In genomic region chr2:85542777-85543176, GRCh38 we compare ENCODE assay signal across 10 cellular contexts. TPM values are rescaled to one million over a fixed set of nuclear protein-coding genes. Genes with fewer than 3 reads are reported as not detected.
DNase-seq lines count a peak whose midpoint lies in the region; ATAC-seq, FAIRE-seq and TF ChIP-seq lines count a peak whose summit lies in the region.
"Had no signal": no experiment of that assay in that cellular context is flagged by ENCODE, and none has a peak within 500 bp of the region (broad histone marks: within the 10 kb centered on the region; RNA-seq: fewer than 3 reads in every experiment).

No MANE protein-coding gene starts in this region.

- peak overlapping the region; percentile 100 for H3K9ac ChIP-seq in Loucy (ENCODE audit: low read depth, low read length, poor library complexity, severe bottlenecking)
- no peak overlapping the region for H3K9ac ChIP-seq in mesendoderm (ENCODE audit: low read length)

- intact Hi-C loops in CD4-positive, alpha-beta memory T cell (cut with micrococcal nuclease) = no loop called here
- intact Hi-C loops in pancreas (cut with DNase I) = no loop called here

- DNase-seq in CD4-positive, alpha-beta memory T cell = no peak
- DNase-seq in caudate nucleus (lab: John Stamatoyannopoulos, UW) = no peak
- no peak for DNase-seq in pancreas
- DNase-seq in HTR-8/SVneo (ENCODE audit: insufficient read length, low spot score) = no peak
- no peak for DNase-seq in DMS79 (lab: John Stamatoyannopoulos, UW)
- DNase-seq in mesendoderm = no peak
- DNase-seq: cortex of kidney, SJCRH30 had no signal

- no peak overlapping the region for H2BK5ac ChIP-seq in mesendoderm (ENCODE audit: low read length)

- H2AFZ ChIP-seq in Loucy (ENCODE audit: low read length) = no peak overlapping the region

- TF ChIP-seq CTCF in Loucy (conservative IDR thresholded peaks at IDR 0.05; ENCODE audit: low read length) (no peak), pancreas (IDR thresholded peaks at IDR 0.05) (no peak)

- H2AK5ac ChIP-seq in mesendoderm (ENCODE audit: low read length) = no peak overlapping the region

- H3F3A ChIP-seq in Loucy (ENCODE audit: low read depth) = peaks cover 23% of the 10 kb centered on the region

- CTCF ChIA-PET in CD4-positive, alpha-beta memory T cell (lab: Charles Lee; ENCODE audit: partially characterized antibody) = interaction anchor here (1.0 to 12.4 kb wide), 3 partner anchors 10 to 123 kb away, joined by 3 to 144 read pairs (median 71); partner anchors contain the start of gene SH2D6

- no peak overlapping the region for H2BK120ac ChIP-seq in mesendoderm (ENCODE audit: low read depth, low read length)

- peaks cover 65% of the 10 kb centered on the region for H3K79me2 ChIP-seq in Loucy (ENCODE audit: insufficient read depth, low read length)
- peaks cover 35% of the 10 kb centered on the region for H3K79me2 ChIP-seq in mesendoderm (ENCODE audit: control insufficient read depth, insufficient read depth, low read length)

- H3K23ac ChIP-seq in mesendoderm (ENCODE audit: low read length) = no peak overlapping the region

- H3K9me3 Mint-ChIP-seq in CD4-positive, alpha-beta memory T cell = peaks cover 0 to 3% (median 0%) of the 10 kb centered on the region in 8 donors

- H4K20me1 ChIP-seq in Loucy (ENCODE audit: insufficient read depth, low read length, poor library complexity, severe bottlenecking) = peaks cover 75% of the 10 kb centered on the region

- no peak overlapping the region for H4K8ac ChIP-seq in mesendoderm (ENCODE audit: low read depth, low read length)

- no peaks in the 10 kb centered on the region for H3K27me3 ChIP-seq in CD4-positive, alpha-beta memory T cell (ENCODE audit: insufficient read depth, low read length)
- H3K27me3 ChIP-seq in Loucy (ENCODE audit: insufficient read depth, low read length, poor library complexity, severe bottlenecking) (peaks cover 4% of the 10 kb centered on the region), pancreas (no peaks in the 10 kb centered on the region), mesendoderm (ENCODE audit: insufficient read depth, low read length, poor library complexity) (no peaks in the 10 kb centered on the region)

- peaks cover 26 to 48% (median 37%) of the 10 kb centered on the region in 4 donors for H3K4me1 Mint-ChIP-seq in CD4-positive, alpha-beta memory T cell

- no peaks in the 10 kb centered on the region for H3K9me2 ChIP-seq in Loucy (replicated peaks; ENCODE audit: low read depth, low read length)

- peak overlapping the region in 2 of 8 donors; percentile 29 to 31 for H3K4me3 Mint-ChIP-seq in CD4-positive, alpha-beta memory T cell

- peaks cover 34 to 73% of the 10 kb centered on the region in 2 donors for H3K36me3 Mint-ChIP-seq in CD4-positive, alpha-beta memory T cell

- H3K18ac ChIP-seq in mesendoderm (ENCODE audit: low read length) = no peak overlapping the region

- peak overlapping the region in 4 of 7 donors; percentile 3 to 95 (median 42) for H3K27ac Mint-ChIP-seq in CD4-positive, alpha-beta memory T cell

- peaks cover 38% of the 10 kb centered on the region for H3K36me3 ChIP-seq in CD4-positive, alpha-beta memory T cell (ENCODE audit: insufficient read depth, low read length)
- H3K36me3 ChIP-seq in Loucy (ENCODE audit: insufficient read depth, low read length) (peaks cover 68% of the 10 kb centered on the region), pancreas (peaks cover 15 to 53% (median 53%) of the 10 kb centered on the region in 3 donors), mesendoderm (ENCODE audit: control insufficient read depth, insufficient read depth, low read length) (peaks cover 14% of the 10 kb centered on the region)

- H2BK15ac ChIP-seq in mesendoderm (replicated peaks; ENCODE audit: low read depth) = no peak overlapping the region

- no peak overlapping the region for H3K27ac ChIP-seq in CD4-positive, alpha-beta memory T cell (ENCODE audit: low read depth, low read length)
- H3K27ac ChIP-seq in caudate nucleus (ENCODE audit: low read depth, low read length) = peak overlapping the region; percentile 2
- no peak overlapping the region for H3K27ac ChIP-seq in pancreas
- no peak overlapping the region for H3K27ac ChIP-seq in mesendoderm (ENCODE audit: low read depth, low read length)
- H3K27ac ChIP-seq: SJCRH30 had no signal

- peaks cover 34% of the 10 kb centered on the region for H3K4me1 ChIP-seq in CD4-positive, alpha-beta memory T cell (ENCODE audit: insufficient read depth, low read length)
- H3K4me1 ChIP-seq in Loucy (ENCODE audit: insufficient read depth, low read length, poor library complexity, severe bottlenecking) (peaks cover 32% of the 10 kb centered on the region), pancreas (peaks cover 0 to 23% (median 5%) of the 10 kb centered on the region in 3 donors), mesendoderm (ENCODE audit: control insufficient read depth, low read depth, low read length) (no peaks in the 10 kb centered on the region)

- H3K4me3 ChIP-seq in CD4-positive, alpha-beta memory T cell (ENCODE audit: low read length in 2 of 2) = no peak overlapping the region
- H3K4me3 ChIP-seq in Loucy (ENCODE audit: low read length, poor library complexity, severe bottlenecking) = peak overlapping the region; percentile 93
- H3K4me3 ChIP-seq in pancreas = peak overlapping the region in 3 of 4 donors; percentile 66 to 98 (median 90)
- H3K4me3 ChIP-seq in mesendoderm (ENCODE audit: low read length) = no peak overlapping the region
- H3K4me3 ChIP-seq: SJCRH30 had no signal

- 48 to 61% methylated on average over 4 of the region's 4 CpGs for WGBS in pancreas, 2 donors
- WGBS in mesendoderm (ENCODE audit: extremely low coverage, insufficient coverage, low lambda C conversion rate) = no CpG with 5 or more reads among the region's 4 CpGs

- POLR2A ChIA-PET in CD4-positive, alpha-beta memory T cell (lab: Charles Lee; ENCODE audit: partially characterized antibody) = interaction anchor here (0.9 to 7.2 kb wide), 4 partner anchors 8 to 216 kb away, joined by 3 to 113 read pairs (median 52); partner anchors contain the start of genes GGCX and SH2D6

- no peak for FAIRE-seq in pancreas (lab: Jason Lieb, UNC)
- FAIRE-seq in HTR-8/SVneo (lab: Jason Lieb, UNC) = no peak

- H3K56ac ChIP-seq in mesendoderm (ENCODE audit: low read length) = no peak overlapping the region

- H3K27me3 Mint-ChIP-seq in CD4-positive, alpha-beta memory T cell = no peaks in the 10 kb centered on the region

- ATAC-seq in pancreas = no peak
- ATAC-seq in activated CD4-positive, CD25-positive, alpha-beta regulatory T cell treated with anti-CD3 and anti-CD28 coated beads, Interleukin-2, amount 50 U/mL, for 24 hours = no peak

- H3K4me2 ChIP-seq in Loucy (ENCODE audit: low read depth, low read length, poor library complexity, severe bottlenecking) = peak overlapping the region; percentile 97
- H3K4me2 ChIP-seq in mesendoderm (ENCODE audit: low read length) = no peak overlapping the region

- no peaks in the 10 kb centered on the region for H3K9me3 ChIP-seq in CD4-positive, alpha-beta memory T cell (ENCODE audit: control insufficient read depth in 1 of 2, low read length in 2 of 2)
- H3K9me3 ChIP-seq in Loucy (ENCODE audit: insufficient read depth, low read depth, low read length) (no peaks in the 10 kb centered on the region), pancreas (no peaks in the 10 kb centered on the region)
- H3K9me3 ChIP-seq: SJCRH30 had no signal

- H3K4ac ChIP-seq in mesendoderm (ENCODE audit: low read depth, low read length) = no peak overlapping the region

- peaks cover 6% of the 10 kb centered on the region for H3K79me1 ChIP-seq in mesendoderm (ENCODE audit: low read length)

- H4K5ac ChIP-seq in mesendoderm (ENCODE audit: low read length) = no peak overlapping the region

RNA-seq across cellular contexts. Expression of gene MAT2A, which starts 3.8 kb away (rescaled TPM):
- 100 to 1,000 TPM; 177 to 182 TPM for total RNA-seq in CD4-positive, alpha-beta memory T cell
- polyA plus RNA-seq in CD4-positive, alpha-beta memory T cell = 100 to 1,000 TPM in 1 of 2 donors, 10 to 100 TPM in 1; 75.4 to 126 TPM
- 100 to 1,000 TPM; 127 to 447 (median 246) TPM for total RNA-seq in pancreas
- polyA plus RNA-seq in pancreas = 100 to 1,000 TPM; 141 to 246 TPM
- polyA plus RNA-seq in mesendoderm (2013, experiment 1 of 2) = 303 TPM
- 306 TPM for polyA plus RNA-seq in mesendoderm (2013, experiment 2 of 2)

RNA-seq across cellular contexts. Expression of gene GGCX, which starts 18.5 kb away (rescaled TPM):
- total RNA-seq in CD4-positive, alpha-beta memory T cell = 10 to 100 TPM; 28.5 to 38.1 TPM
- 10 to 100 TPM in 1 of 2 donors, 1 to 10 TPM in 1; 8.4 to 11.0 TPM for polyA plus RNA-seq in CD4-positive, alpha-beta memory T cell
- total RNA-seq in pancreas = 10 to 100 TPM; 21.7 to 43.4 (median 31.0) TPM
- 10 to 100 TPM; 15.7 to 16.2 TPM for polyA plus RNA-seq in pancreas
- 34.1 TPM for polyA plus RNA-seq in mesendoderm (2013, experiment 1 of 2)
- 32.9 TPM for polyA plus RNA-seq in mesendoderm (2013, experiment 2 of 2)

RNA-seq across cellular contexts. Expression of gene VAMP8, which starts 34.6 kb away (rescaled TPM):
- 100 to 1,000 TPM in 1 of 2 experiments, 10 to 100 TPM in 1; 98.5 to 107 TPM for total RNA-seq in CD4-positive, alpha-beta memory T cell
- polyA plus RNA-seq in CD4-positive, alpha-beta memory T cell = 100 to 1,000 TPM; 401 to 612 TPM
- 100 to 1,000 TPM in 1 of 6 donors, 10 to 100 TPM in 5; 57.7 to 109 (median 69.7) TPM for total RNA-seq in pancreas
- 100 to 1,000 TPM; 137 to 150 TPM for polyA plus RNA-seq in pancreas
- 229 TPM for polyA plus RNA-seq in mesendoderm (2013, experiment 1 of 2)
- 225 TPM for polyA plus RNA-seq in mesendoderm (2013, experiment 2 of 2)

RNA-seq across cellular contexts. Expression of gene VAMP5, which starts 41.5 kb away (rescaled TPM):
- 10 to 100 TPM; 25.5 to 25.6 TPM for total RNA-seq in CD4-positive, alpha-beta memory T cell
- 100 to 1,000 TPM; 109 to 136 TPM for polyA plus RNA-seq in CD4-positive, alpha-beta memory T cell
- total RNA-seq in pancreas = 10 to 100 TPM in 3 of 6 donors, 1 to 10 TPM in 3; 8.3 to 14.2 (median 11.1) TPM
- 10 to 100 TPM; 27.7 to 29.5 TPM for polyA plus RNA-seq in pancreas
- 15.9 TPM for polyA plus RNA-seq in mesendoderm (2013, experiment 1 of 2)
- 14.8 TPM for polyA plus RNA-seq in mesendoderm (2013, experiment 2 of 2)
- total RNA-seq: SJCRH30 had no signal

RNA-seq across cellular contexts. Expression of gene RNF181, which starts 52.8 kb away (rescaled TPM):
- 10 to 100 TPM; 73.6 to 77.1 TPM for total RNA-seq in CD4-positive, alpha-beta memory T cell
- polyA plus RNA-seq in CD4-positive, alpha-beta memory T cell = 100 to 1,000 TPM; 176 to 215 TPM
- 10 to 100 TPM; 53.5 to 94.1 (median 60.2) TPM for total RNA-seq in pancreas
- polyA plus RNA-seq in pancreas = 100 to 1,000 TPM in 1 of 2 donors, 10 to 100 TPM in 1; 92.6 to 104 TPM
- 212 TPM for polyA plus RNA-seq in mesendoderm (2013, experiment 1 of 2)
- 210 TPM for polyA plus RNA-seq in mesendoderm (2013, experiment 2 of 2)

Comparison
In these comparisons a context has a peak if more than half of its experiments do, and no peak if none do; other contexts are left out.
1. H3K4me3 ChIP-seq: peak in Loucy (single experiment) and pancreas (3 of 4); none in CD4-positive, alpha-beta memory T cell (0 of 2) and mesendoderm (single experiment).